28 cellular contexts compared by ENCODE assay signal in the genomic region with DNA sequence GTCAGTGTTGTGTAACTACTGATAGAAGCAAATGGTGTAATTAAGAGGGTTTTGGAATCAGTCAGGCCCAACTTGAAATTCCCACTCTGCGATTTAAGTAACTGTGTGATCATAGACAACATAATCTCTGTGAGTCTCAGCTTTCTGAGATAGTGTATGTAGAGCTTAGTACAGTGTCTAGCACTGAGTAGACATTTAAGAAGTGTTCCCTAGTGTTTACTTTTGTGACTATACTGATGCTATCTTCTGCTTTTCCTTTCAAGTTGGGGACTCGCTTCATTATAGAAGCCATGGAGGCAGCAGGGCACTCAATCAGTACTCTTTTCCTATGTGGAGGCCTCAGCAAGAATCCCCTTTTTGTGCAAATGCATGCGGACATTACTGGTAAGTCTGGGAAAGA.
"Had no signal": no experiment of that assay in that cellular context is flagged by ENCODE, and none has a peak within 500 bp of the region (broad histone marks: within the 10 kb centered on the region; RNA-seq: fewer than 3 reads in every experiment).

No MANE protein-coding gene starts in this region.

- H3K36me3 ChIP-seq: brain microvascular endothelial cell had no signal

- H3K4me1 Mint-ChIP-seq: activated CD4-positive, alpha-beta memory T cell treated with anti-CD3 and anti-CD28 coated beads, Interleukin-2, amount 10 ng/mL, durations not matched to agents 7 days and 5 days; activated CD4-positive, alpha-beta T cell treated with anti-CD3 and anti-CD28 coated beads for 36 hours; activated CD4-positive, alpha-beta T cell treated with anti-CD3 and anti-CD28 coated beads, Interleukin-2, amount 10 ng/mL, durations not matched to agents 24 days and 14 days; activated T-helper 17 cell treated with anti-CD3 and anti-CD28 coated beads, Interleukin-2, amount 50 U/mL, for 72 hours had no signal

- H3K9me3 Mint-ChIP-seq: activated CD4-positive, alpha-beta memory T cell treated with anti-CD3 and anti-CD28 coated beads, Interleukin-2, amount 10 ng/mL, durations not matched to agents 7 days and 5 days; activated T-cell treated with anti-CD3 and anti-CD28 coated beads, Interleukin-2, amount 50 U/mL, for 24 hours; activated T-helper 17 cell treated with anti-CD3 and anti-CD28 coated beads, Interleukin-2, amount 50 U/mL, for 72 hours; dendritic cell treated with granulocyte-macrophage colony-stimulating factor and Interleukin-4, amounts not matched to agents 40 ng/mL and 50 ng/mL, for 4 days; endodermal cell; T-helper 2 cell treated with Interferon-gamma antibody and Interleukin-4, amounts not matched to agents 5 μg/mL and 100 μg/mL, for 36 hours had no signal

- H3K27ac ChIP-seq: brain microvascular endothelial cell, coronary artery, dorsolateral prefrontal cortex had no signal

- H3K27me3 ChIP-seq: brain microvascular endothelial cell, dorsolateral prefrontal cortex had no signal

- H3K4me3 ChIP-seq: coronary artery, dorsolateral prefrontal cortex had no signal

- H3K4me3 Mint-ChIP-seq: activated CD4-positive, alpha-beta memory T cell treated with anti-CD3 and anti-CD28 coated beads, Interleukin-2, amount 10 ng/mL, durations not matched to agents 7 days and 5 days; activated CD4-positive, alpha-beta T cell treated with anti-CD3 and anti-CD28 coated beads for 36 hours; activated CD4-positive, alpha-beta T cell treated with anti-CD3 and anti-CD28 coated beads, Interleukin-2, amount 10 ng/mL, durations not matched to agents 24 days and 14 days; activated naive CD8-positive, alpha-beta T cell; activated T-cell treated with anti-CD3 and anti-CD28 coated beads, Interleukin-2, amount 50 U/mL, for 24 hours; activated T-helper 17 cell treated with anti-CD3 and anti-CD28 coated beads, Interleukin-2, amount 50 U/mL, for 72 hours; dendritic cell treated with granulocyte-macrophage colony-stimulating factor and Interleukin-4, amounts not matched to agents 40 ng/mL and 50 ng/mL, for 4 days; endodermal cell; T-helper 17 cell; T-helper 2 cell treated with Interferon-gamma antibody and Interleukin-4, amounts not matched to agents 5 μg/mL and 100 μg/mL, for 36 hours had no signal

- H3K27me3 Mint-ChIP-seq: activated CD4-positive, alpha-beta memory T cell treated with anti-CD3 and anti-CD28 coated beads, Interleukin-2, amount 10 ng/mL, durations not matched to agents 7 days and 5 days; activated CD4-positive, alpha-beta T cell treated with anti-CD3 and anti-CD28 coated beads for 36 hours; activated CD4-positive, alpha-beta T cell treated with anti-CD3 and anti-CD28 coated beads, Interleukin-2, amount 10 ng/mL, durations not matched to agents 24 days and 14 days; activated naive CD8-positive, alpha-beta T cell; activated T-cell treated with anti-CD3 and anti-CD28 coated beads, Interleukin-2, amount 50 U/mL, for 24 hours; activated T-helper 17 cell treated with anti-CD3 and anti-CD28 coated beads, Interleukin-2, amount 50 U/mL, for 72 hours; T-helper 17 cell had no signal

- H3K27ac Mint-ChIP-seq: activated CD4-positive, alpha-beta memory T cell treated with anti-CD3 and anti-CD28 coated beads, Interleukin-2, amount 10 ng/mL, durations not matched to agents 7 days and 5 days; activated CD4-positive, alpha-beta T cell treated with anti-CD3 and anti-CD28 coated beads for 36 hours; activated CD4-positive, alpha-beta T cell treated with anti-CD3 and anti-CD28 coated beads, Interleukin-2, amount 10 ng/mL, durations not matched to agents 24 days and 14 days; activated naive CD8-positive, alpha-beta T cell; activated T-cell treated with anti-CD3 and anti-CD28 coated beads, Interleukin-2, amount 50 U/mL, for 24 hours; activated T-helper 17 cell treated with anti-CD3 and anti-CD28 coated beads, Interleukin-2, amount 50 U/mL, for 72 hours; dendritic cell treated with granulocyte-macrophage colony-stimulating factor and Interleukin-4, amounts not matched to agents 40 ng/mL and 50 ng/mL, for 4 days; endodermal cell; T-helper 17 cell; T-helper 2 cell treated with Interferon-gamma antibody and Interleukin-4, amounts not matched to agents 5 μg/mL and 100 μg/mL, for 36 hours had no signal

- DNase-seq: activated CD4-positive, alpha-beta memory T cell treated with anti-CD3 and anti-CD28 coated beads, Interleukin-2, amount 10 ng/mL, durations not matched to agents 7 days and 5 days; activated CD4-positive, alpha-beta T cell treated with anti-CD3 and anti-CD28 coated beads for 36 hours; activated CD4-positive, alpha-beta T cell treated with anti-CD3 and anti-CD28 coated beads, Interleukin-2, amount 10 ng/mL, durations not matched to agents 24 days and 14 days; activated CD4-positive, alpha-beta T cell treated with anti-CD3 and anti-CD28 coated beads, Interleukin-2, amount 50 U/mL, for 4 hours; activated CD4-positive, CD25-positive, alpha-beta regulatory T cell; activated CD4-positive, CD25-positive, alpha-beta regulatory T cell treated with anti-CD3 and anti-CD28 coated beads, Interleukin-2, amount 50 U/mL, for 72 hours; activated CD8-positive, alpha-beta memory T cell treated with anti-CD3 and anti-CD28 coated beads, Interleukin-2, amount 50 U/mL, for 48 hours; activated effector memory CD4-positive, alpha-beta T cell treated with Interleukin-2 at 50 U/mL for 16 hours; activated gamma-delta T cell treated with Interleukin-2 at 50 U/mL for 16 hours; activated naive CD4-positive, alpha-beta T cell treated with anti-CD3 and anti-CD28 coated beads, Interleukin-2, amount 50 U/mL, for 16 hours; activated naive CD4-positive, alpha-beta T cell treated with Interleukin-2 at 50 U/mL for 16 hours; activated T-cell treated with anti-CD3 and anti-CD28 coated beads for 4 hours; activated T-cell treated with anti-CD3 and anti-CD28 coated beads, Interleukin-2, amount 50 U/mL, for 24 hours; amniotic stem cell; anterior cingulate cortex; brain microvascular endothelial cell; dorsolateral prefrontal cortex; effector memory CD4-positive, alpha-beta T cell; endodermal cell; foreskin fibroblast; T-helper 1 cell; T-helper 17 cell; T1000 had no signal
